Comparison of ENCODE assay signal across 30 cellular contexts in the genomic region with DNA sequence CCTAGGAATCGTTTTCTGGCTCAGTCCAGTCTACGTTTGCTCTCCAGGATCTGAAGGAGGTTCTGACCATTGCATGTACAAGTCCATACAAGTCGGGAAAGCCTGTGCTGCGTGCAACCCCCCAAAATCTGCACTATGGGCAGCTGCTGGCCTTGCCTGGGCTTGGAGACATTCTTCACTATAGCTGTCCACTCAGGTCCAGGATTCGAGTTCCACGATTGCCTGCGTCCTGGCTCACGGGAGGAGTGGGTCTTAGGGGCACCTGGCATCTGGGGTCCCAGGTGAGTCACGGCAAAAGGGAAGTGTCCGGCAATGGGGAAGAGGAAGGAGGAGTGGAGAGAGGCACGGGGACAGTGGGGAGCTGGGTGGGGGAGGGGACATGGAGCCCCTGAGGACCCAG.
"Had no signal": no experiment of that assay in that cellular context is flagged by ENCODE, and none has a peak within 500 bp of the region (broad histone marks: within the 10 kb centered on the region; RNA-seq: fewer than 3 reads in every experiment).

No MANE protein-coding gene starts in this region.

- H3K27me3 ChIP-seq: ascending aorta, Peyer's patch had no signal

- H3K9me3 Mint-ChIP-seq: activated CD4-positive, alpha-beta T cell treated with anti-CD3 and anti-CD28 coated beads, Interleukin-2, amount 10 ng/mL, durations not matched to agents 24 days and 14 days; activated naive CD4-positive, alpha-beta T cell treated with anti-CD3 and anti-CD28 coated beads, Interleukin-2, amount 50 U/mL, for 24 hours; activated naive CD8-positive, alpha-beta T cell treated with anti-CD3 and anti-CD28 coated beads, Interleukin-2, amount 50 U/mL, for 24 hours; activated T-cell treated with anti-CD3 and anti-CD28 coated beads, Interleukin-2, amount 50 U/mL, for 24 hours; activated T-helper 1 cell treated with anti-CD3 and anti-CD28 coated beads, Interleukin-12 subunit alpha, Interleukin-12 subunit beta, Interleukin-2, Interleukin-4 antibody, amounts not matched to agents 30 ng/mL and 10 ng/mL and 1 ng/mL, durations not matched to agents 14 hours and 24 hours and 36 hours had no signal

- H3K36me3 ChIP-seq: ascending aorta, Peyer's patch, SJCRH30 had no signal

- H3K27ac Mint-ChIP-seq: activated CD4-positive, alpha-beta T cell treated with anti-CD3 and anti-CD28 coated beads, Interleukin-2, amount 10 ng/mL, durations not matched to agents 24 days and 14 days; activated CD8-positive, alpha-beta memory T cell treated with anti-CD3 and anti-CD28 coated beads, Interleukin-2, amount 10 ng/mL, durations not matched to agents 7 days and 5 days; activated naive CD4-positive, alpha-beta T cell treated with anti-CD3 and anti-CD28 coated beads, Interleukin-2, amount 50 U/mL, for 24 hours; activated naive CD8-positive, alpha-beta T cell treated with anti-CD3 and anti-CD28 coated beads, Interleukin-2, amount 50 U/mL, for 24 hours; activated T-cell treated with anti-CD3 and anti-CD28 coated beads, Interleukin-2, amount 50 U/mL, for 24 hours; activated T-helper 1 cell treated with anti-CD3 and anti-CD28 coated beads, Interleukin-12 subunit alpha, Interleukin-12 subunit beta, Interleukin-2, Interleukin-4 antibody, amounts not matched to agents 30 ng/mL and 10 ng/mL and 1 ng/mL, durations not matched to agents 14 hours and 24 hours and 36 hours had no signal

- H3K27ac ChIP-seq: ascending aorta, body of pancreas, Peyer's patch, RWPE1, SJCRH30 had no signal

- DNase-seq: activated CD4-positive, alpha-beta T cell treated with anti-CD3 and anti-CD28 coated beads for 1 hour; activated CD4-positive, alpha-beta T cell treated with anti-CD3 and anti-CD28 coated beads, Interleukin-2, amount 10 ng/mL, durations not matched to agents 24 days and 14 days; activated CD4-positive, alpha-beta T cell treated with anti-CD3 and anti-CD28 coated beads, Interleukin-2, amount 50 U/mL, for 48 hours; activated CD8-positive, alpha-beta memory T cell treated with anti-CD3 and anti-CD28 coated beads, Interleukin-2, amount 10 ng/mL, durations not matched to agents 7 days and 5 days; activated effector memory CD4-positive, alpha-beta T cell treated with Interleukin-2 at 50 U/mL for 16 hours; activated naive CD4-positive, alpha-beta T cell; activated naive CD8-positive, alpha-beta T cell treated with anti-CD3 and anti-CD28 coated beads, Interleukin-2, amount 50 U/mL, for 24 hours; activated T-cell treated with anti-CD3 and anti-CD28 coated beads, Interleukin-2, amount 50 U/mL, for 24 hours; amniotic stem cell; body of pancreas; KG1; NCI-H1092 treated with DMSO at 0.1 percent for 48 hours; NCI-H1417 treated with DMSO at 0.1 percent for 48 hours; NCI-H1694; NCI-H2029; NCI-H2107; NCI-H345; NCI-H510A; NCI-H526 treated with DMSO at 0.1 percent for 48 hours; NCI-H82; NK-92 treated with Interleukin-12 subunit alpha and Interleukin-12 subunit beta, amount 100 ng/mL, for 24 hours; Peyer's patch; Right ventricle myocardium superior; SK-N-SH; T-helper 1 cell had no signal

- H3K4me3 Mint-ChIP-seq: activated CD4-positive, alpha-beta T cell treated with anti-CD3 and anti-CD28 coated beads, Interleukin-2, amount 10 ng/mL, durations not matched to agents 24 days and 14 days; activated CD8-positive, alpha-beta memory T cell treated with anti-CD3 and anti-CD28 coated beads, Interleukin-2, amount 10 ng/mL, durations not matched to agents 7 days and 5 days; activated naive CD4-positive, alpha-beta T cell treated with anti-CD3 and anti-CD28 coated beads, Interleukin-2, amount 50 U/mL, for 24 hours; activated naive CD8-positive, alpha-beta T cell treated with anti-CD3 and anti-CD28 coated beads, Interleukin-2, amount 50 U/mL, for 24 hours; activated T-cell treated with anti-CD3 and anti-CD28 coated beads, Interleukin-2, amount 50 U/mL, for 24 hours; activated T-helper 1 cell treated with anti-CD3 and anti-CD28 coated beads, Interleukin-12 subunit alpha, Interleukin-12 subunit beta, Interleukin-2, Interleukin-4 antibody, amounts not matched to agents 30 ng/mL and 10 ng/mL and 1 ng/mL, durations not matched to agents 14 hours and 24 hours and 36 hours had no signal

- H3K4me3 ChIP-seq: ascending aorta, body of pancreas, Peyer's patch, SJCRH30 had no signal

- H3K4me1 Mint-ChIP-seq: activated CD4-positive, alpha-beta T cell treated with anti-CD3 and anti-CD28 coated beads, Interleukin-2, amount 10 ng/mL, durations not matched to agents 24 days and 14 days; activated CD8-positive, alpha-beta memory T cell treated with anti-CD3 and anti-CD28 coated beads, Interleukin-2, amount 10 ng/mL, durations not matched to agents 7 days and 5 days; activated naive CD4-positive, alpha-beta T cell treated with anti-CD3 and anti-CD28 coated beads, Interleukin-2, amount 50 U/mL, for 24 hours; activated naive CD8-positive, alpha-beta T cell treated with anti-CD3 and anti-CD28 coated beads, Interleukin-2, amount 50 U/mL, for 24 hours had no signal

- H3K9me3 ChIP-seq: ascending aorta, body of pancreas, Peyer's patch, SJCRH30, SK-N-SH had no signal

- ATAC-seq: activated CD8-positive, alpha-beta memory T cell treated with anti-CD3 and anti-CD28 coated beads, Interleukin-2, amount 10 ng/mL, durations not matched to agents 7 days and 5 days; activated naive CD8-positive, alpha-beta T cell treated with anti-CD3 and anti-CD28 coated beads, Interleukin-2, amount 50 U/mL, for 24 hours; body of pancreas had no signal

- H3K9ac ChIP-seq: SK-N-SH had no signal

- H3K4me2 ChIP-seq: SK-N-SH had no signal

- H3K4me1 ChIP-seq: ascending aorta, body of pancreas, Peyer's patch, SJCRH30 had no signal

- H3K36me3 Mint-ChIP-seq: activated CD8-positive, alpha-beta memory T cell treated with anti-CD3 and anti-CD28 coated beads, Interleukin-2, amount 10 ng/mL, durations not matched to agents 7 days and 5 days; activated naive CD4-positive, alpha-beta T cell treated with anti-CD3 and anti-CD28 coated beads, Interleukin-2, amount 50 U/mL, for 24 hours had no signal
